In the genomic region with DNA sequence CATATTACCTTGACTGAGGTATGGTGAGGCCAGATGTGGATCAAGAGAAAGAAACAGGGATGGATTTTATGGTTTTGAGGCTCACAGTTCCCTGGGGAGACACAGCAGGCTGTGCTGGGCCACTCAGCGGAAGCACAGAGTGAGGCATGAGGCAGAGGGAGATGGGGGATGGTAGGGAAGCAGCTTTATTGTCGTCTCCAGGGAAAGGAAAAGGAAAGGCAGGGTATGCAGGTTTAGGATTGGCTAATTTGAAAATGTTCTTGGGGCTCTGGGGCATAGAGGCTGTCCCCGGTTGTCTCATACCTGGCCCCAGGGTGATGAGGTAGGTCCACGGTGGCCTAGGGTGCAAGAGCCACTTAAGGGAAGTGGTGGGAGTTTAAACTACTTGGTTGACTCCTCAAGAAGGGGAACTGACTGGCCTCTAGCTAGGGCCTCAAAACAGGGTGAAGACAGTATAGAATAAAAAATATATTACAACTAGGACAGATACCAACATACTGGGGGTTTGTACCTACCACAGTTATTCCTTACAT, we compare ENCODE assay signal across 1 cellular context.
TF ChIP-seq lines count a peak whose summit lies in the region.

No MANE protein-coding gene starts in this region.

TF ChIP-seq in GM23338, 12 proteins besides CTCF, POLR2A, EP300 and RAD21:
- TF ChIP-seq, protein P1, sequence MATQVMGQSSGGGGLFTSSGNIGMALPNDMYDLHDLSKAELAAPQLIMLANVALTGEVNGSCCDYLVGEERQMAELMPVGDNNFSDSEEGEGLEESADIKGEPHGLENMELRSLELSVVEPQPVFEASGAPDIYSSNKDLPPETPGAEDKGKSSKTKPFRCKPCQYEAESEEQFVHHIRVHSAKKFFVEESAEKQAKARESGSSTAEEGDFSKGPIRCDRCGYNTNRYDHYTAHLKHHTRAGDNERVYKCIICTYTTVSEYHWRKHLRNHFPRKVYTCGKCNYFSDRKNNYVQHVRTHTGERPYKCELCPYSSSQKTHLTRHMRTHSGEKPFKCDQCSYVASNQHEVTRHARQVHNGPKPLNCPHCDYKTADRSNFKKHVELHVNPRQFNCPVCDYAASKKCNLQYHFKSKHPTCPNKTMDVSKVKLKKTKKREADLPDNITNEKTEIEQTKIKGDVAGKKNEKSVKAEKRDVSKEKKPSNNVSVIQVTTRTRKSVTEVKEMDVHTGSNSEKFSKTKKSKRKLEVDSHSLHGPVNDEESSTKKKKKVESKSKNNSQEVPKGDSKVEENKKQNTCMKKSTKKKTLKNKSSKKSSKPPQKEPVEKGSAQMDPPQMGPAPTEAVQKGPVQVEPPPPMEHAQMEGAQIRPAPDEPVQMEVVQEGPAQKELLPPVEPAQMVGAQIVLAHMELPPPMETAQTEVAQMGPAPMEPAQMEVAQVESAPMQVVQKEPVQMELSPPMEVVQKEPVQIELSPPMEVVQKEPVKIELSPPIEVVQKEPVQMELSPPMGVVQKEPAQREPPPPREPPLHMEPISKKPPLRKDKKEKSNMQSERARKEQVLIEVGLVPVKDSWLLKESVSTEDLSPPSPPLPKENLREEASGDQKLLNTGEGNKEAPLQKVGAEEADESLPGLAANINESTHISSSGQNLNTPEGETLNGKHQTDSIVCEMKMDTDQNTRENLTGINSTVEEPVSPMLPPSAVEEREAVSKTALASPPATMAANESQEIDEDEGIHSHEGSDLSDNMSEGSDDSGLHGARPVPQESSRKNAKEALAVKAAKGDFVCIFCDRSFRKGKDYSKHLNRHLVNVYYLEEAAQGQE (IDR thresholded peaks at IDR 0.05; ENCODE audit: unreplicated experiment): no peak
- TF ChIP-seq STAT1 (IDR thresholded peaks at IDR 0.05; ENCODE audit: unreplicated experiment) (no peak), EZH2phosphoT487 (IDR thresholded peaks at IDR 0.05; ENCODE audit: unreplicated experiment) (no peak), POLR2AphosphoS5 (IDR thresholded peaks at IDR 0.05; ENCODE audit: low read depth) (no peak)
